In the genomic region with DNA sequence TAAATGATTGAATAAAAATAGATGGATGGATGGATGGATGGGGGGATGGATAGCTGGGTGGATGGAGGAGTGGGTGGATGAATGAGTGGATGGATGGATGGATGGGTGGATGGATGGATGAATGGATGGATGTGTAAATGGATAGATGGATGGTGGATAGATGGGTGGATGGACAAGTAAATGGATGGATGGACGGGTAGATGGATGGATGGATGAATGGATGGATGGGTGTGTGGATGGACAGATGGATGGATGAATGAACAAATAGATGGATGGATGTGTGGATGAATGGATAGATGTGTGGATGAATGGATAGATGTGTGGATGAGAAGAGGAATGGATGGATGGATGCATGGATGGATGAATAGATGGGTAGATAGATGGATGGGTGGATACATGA, we compare ENCODE assay signal across 8 cellular contexts.
"Had no signal": no experiment of that assay in that cellular context is flagged by ENCODE, and none has a peak within 500 bp of the region (broad histone marks: within the 10 kb centered on the region; RNA-seq: fewer than 3 reads in every experiment).

No MANE protein-coding gene starts in this region.

- H3K4me3 ChIP-seq: GM12878 had no signal

- ATAC-seq: GM12878 had no signal

- FAIRE-seq: G401.6, GM12878, GM12891, GM12892, GM18507, GM19239 had no signal

- DNase-seq: GDM1, GF-D8 had no signal
